Comparison of ENCODE assay signal across 15 cellular contexts in genomic region chr9:137080260-137081122, GRCh38. TPM values are rescaled to one million over a fixed set of nuclear protein-coding genes. Genes with fewer than 3 reads are reported as not detected.
DNase-seq lines count a peak whose midpoint lies in the region; ATAC-seq and TF ChIP-seq lines count a peak whose summit lies in the region.
"Had no signal": no experiment of that assay in that cellular context is flagged by ENCODE, and none has a peak within 500 bp of the region (broad histone marks: within the 10 kb centered on the region; RNA-seq: fewer than 3 reads in every experiment).

No MANE protein-coding gene starts in this region.

- H3K4ac ChIP-seq in IMR-90 (ENCODE audit: low read depth, low read length), result no peak overlapping the region

- H3K14ac ChIP-seq in IMR-90 (replicated peaks; ENCODE audit: low read depth, low read length), result no peak overlapping the region

- no peak overlapping the region for H3K4me2 ChIP-seq in IMR-90 (ENCODE audit: low read depth, low read length)

- H3K4me3 ChIP-seq in IMR-90 (ENCODE audit: insufficient read depth, low read depth, low read length), result no peak overlapping the region
- H3K4me3 ChIP-seq: MG63 had no signal

- TF ChIP-seq POLR2A in IMR-90 (IDR thresholded peaks at IDR 0.05; ENCODE audit: low read depth, low read length), result no peak

- no TSS peak for BruUV-seq in IMR-90 (replicated peaks; lab: Mats Ljungman, UMichigan)

- H4K5ac ChIP-seq in IMR-90 (ENCODE audit: low read depth, low read length), result no peak overlapping the region

- peak overlapping the region; percentile 30 for H3K4me3 Mint-ChIP-seq in activated CD4-positive, alpha-beta T cell treated with anti-CD3 and anti-CD28 coated beads, Interleukin-2, amount 10 ng/mL, durations not matched to agents 7 days and 5 days
- H3K4me3 Mint-ChIP-seq in brain (peak overlapping the region in 3 of 5 experiments; percentile 40 to 60 (median 41)), neural crest cell (peak overlapping the region; percentile 42)

- peaks cover 12% of the 10 kb centered on the region for H3K4me1 ChIP-seq in IMR-90 (ENCODE audit: control insufficient read depth, insufficient read depth, low read length)

- in situ Hi-C loops in IMR-90 (cut with MboI; ENCODE audit: low sequenced_read_pairs), result no loop called here

- H2BK5ac ChIP-seq in IMR-90 (ENCODE audit: low read depth, low read length, poor library complexity, severe bottlenecking), result no peak overlapping the region

- H3K4me1 Mint-ChIP-seq in activated CD4-positive, alpha-beta T cell treated with anti-CD3 and anti-CD28 coated beads, Interleukin-2, amount 10 ng/mL, durations not matched to agents 7 days and 5 days, result peaks cover 16% of the 10 kb centered on the region
- peaks cover 11% of the 10 kb centered on the region for H3K4me1 Mint-ChIP-seq in brain
- H3K4me1 Mint-ChIP-seq in neural crest cell, result peaks cover under 1% of the 10 kb centered on the region

- no peaks in the 10 kb centered on the region for H3K27me3 Mint-ChIP-seq in activated CD4-positive, alpha-beta T cell treated with anti-CD3 and anti-CD28 coated beads, Interleukin-2, amount 10 ng/mL, durations not matched to agents 7 days and 5 days
- H3K27me3 Mint-ChIP-seq in brain (peaks cover 82% of the 10 kb centered on the region), neural crest cell (ENCODE audit: low read depth) (peaks cover 69% of the 10 kb centered on the region)

- no peak overlapping the region for H2AK5ac ChIP-seq in IMR-90 (ENCODE audit: low read depth, low read length)

- peaks cover 10 to 47% of the 10 kb centered on the region in 2 experiments for H3K79me1 ChIP-seq in IMR-90 (ENCODE audit: low read depth in 1 of 2, low read length in 2 of 2)

- no peak overlapping the region for H4K8ac ChIP-seq in IMR-90 (ENCODE audit: low read depth in 2 of 2, low read length in 2 of 2)

- no peaks in the 10 kb centered on the region for H3K9me3 Mint-ChIP-seq in activated CD4-positive, alpha-beta T cell treated with anti-CD3 and anti-CD28 coated beads, Interleukin-2, amount 10 ng/mL, durations not matched to agents 7 days and 5 days
- peaks cover 0 to 2% (median 0%) of the 10 kb centered on the region in 5 experiments for H3K9me3 Mint-ChIP-seq in brain
- H3K9me3 Mint-ChIP-seq in neural crest cell, result no peaks in the 10 kb centered on the region

- H2BK20ac ChIP-seq in IMR-90 (ENCODE audit: low read depth, low read length), result no peak overlapping the region

- dilution Hi-C loops in IMR-90 (cut with HindIII; ENCODE audit: low sequenced_read_pairs, unreplicated experiment), result no loop called here

- no peak for DNase-seq in activated CD4-positive, alpha-beta T cell treated with anti-CD3 and anti-CD28 coated beads, Interleukin-2, amount 10 ng/mL, durations not matched to agents 7 days and 5 days
- DNase-seq in activated CD4-positive, alpha-beta T cell treated with anti-CD3 and anti-CD28 coated beads for 48 hours, result no peak
- DNase-seq in IMR-90, result no peak
- no peak for DNase-seq in neural crest cell (ENCODE audit: low read depth, low spot score)
- no peak for DNase-seq in stimulated activated naive CD4-positive, alpha-beta T cell (lab: John Stamatoyannopoulos, UW)
- DNase-seq: C1 segment of cervical spinal cord, GOT3, MG63, NCI-H1092, NCI-H1694, NCI-H510A treated with DMSO at 0.1 percent for 48 hours had no signal

- TF ChIP-seq CTCF in IMR-90 (conservative IDR thresholded peaks at IDR 0.05; ENCODE audit: low read depth, low read length) (no peak), brain (conservative IDR thresholded peaks at IDR 0.05) (no peak), neural crest cell (conservative IDR thresholded peaks at IDR 0.05) (no peak)

- no peak overlapping the region for H3K18ac ChIP-seq in IMR-90 (ENCODE audit: low read depth, low read length)

- peaks cover 10% of the 10 kb centered on the region for H4K20me1 ChIP-seq in IMR-90 (ENCODE audit: insufficient read depth, low read length)

- no peak overlapping the region for H3K56ac ChIP-seq in IMR-90 (ENCODE audit: extremely low read depth, insufficient read depth, low read length)

- intact Hi-C loops in IMR-90 (cut with micrococcal nuclease), result no loop called here

- H3K27ac ChIP-seq in IMR-90 (ENCODE audit: insufficient read depth, low read length), result no peak overlapping the region

- WGBS in IMR-90 (ENCODE audit: extremely low coverage in 2 of 2, insufficient read length in 1 of 2), 2 experiments, result 91% methylated on average over 9 of the region's 24 CpGs; no CpG with 5 or more reads in 1 of the 2 experiments

- no peak for TF ChIP-seq RAD21 in IMR-90 (IDR thresholded peaks at IDR 0.05; ENCODE audit: low read length)

- H2AK9ac ChIP-seq in IMR-90 (replicated peaks; ENCODE audit: low read depth, low read length, poor library complexity), result peak overlapping the region; percentile 55

- H3K9me3 ChIP-seq in IMR-90 (ENCODE audit: control insufficient read depth, insufficient read depth, low read length), result no peaks in the 10 kb centered on the region
- H3K9me3 ChIP-seq: MG63 had no signal

- H3K27me3 ChIP-seq in IMR-90 (ENCODE audit: control insufficient read depth, insufficient read depth, low read length), result no peaks in the 10 kb centered on the region
- H3K27me3 ChIP-seq: MG63 had no signal

- no peak overlapping the region for H2BK15ac ChIP-seq in IMR-90 (ENCODE audit: low read depth, low read length)

- H2AFZ ChIP-seq in IMR-90 (replicated peaks; ENCODE audit: low read length, poor library complexity), result no peak overlapping the region

- H3K36me3 ChIP-seq in IMR-90 (ENCODE audit: control insufficient read depth, insufficient read depth, low read length), result peaks cover 24% of the 10 kb centered on the region; the same call in 1 of the 2 replicates

- H3K27ac Mint-ChIP-seq in activated CD4-positive, alpha-beta T cell treated with anti-CD3 and anti-CD28 coated beads, Interleukin-2, amount 10 ng/mL, durations not matched to agents 7 days and 5 days, result no peak overlapping the region
- H3K27ac Mint-ChIP-seq in brain, result no peak overlapping the region
- H3K27ac Mint-ChIP-seq in neural crest cell (ENCODE audit: unreplicated experiment), result no peak overlapping the region

- no peak overlapping the region for H2BK120ac ChIP-seq in IMR-90 (ENCODE audit: low read depth, low read length)

- peaks cover 6% of the 10 kb centered on the region for H3K9me1 ChIP-seq in IMR-90 (ENCODE audit: insufficient read depth, low read length)

- CTCF ChIA-PET in activated CD4-positive, alpha-beta T cell treated with anti-CD3 and anti-CD28 coated beads, Interleukin-2, amount 10 ng/mL, durations not matched to agents 7 days and 5 days (lab: Charles Lee), result interaction anchor here (0.8 to 2.5 kb wide), 3 partner anchors 11 to 27 kb away, joined by 3 to 9 read pairs (median 5); partner anchors contain the start of gene SAPCD2
- CTCF ChIA-PET in IMR-90 (lab: Yijun Ruan, JAX), result no interaction called here

- H3K9ac ChIP-seq in IMR-90 (ENCODE audit: low read depth, low read length), result no peak overlapping the region

- POLR2A ChIA-PET in activated CD4-positive, alpha-beta T cell treated with anti-CD3 and anti-CD28 coated beads, Interleukin-2, amount 10 ng/mL, durations not matched to agents 7 days and 5 days (lab: Charles Lee), result no interaction called here
- POLR2A ChIA-PET in IMR-90 (lab: Charles Lee; ENCODE audit: unreplicated experiment), result no interaction called here

- H3K23ac ChIP-seq in IMR-90 (ENCODE audit: low read depth, low read length), result no peak overlapping the region

- no peak overlapping the region for H4K91ac ChIP-seq in IMR-90 (ENCODE audit: insufficient read depth, low read depth, low read length)

- peaks cover 14% of the 10 kb centered on the region for H3K36me3 Mint-ChIP-seq in activated CD4-positive, alpha-beta T cell treated with anti-CD3 and anti-CD28 coated beads, Interleukin-2, amount 10 ng/mL, durations not matched to agents 7 days and 5 days (ENCODE audit: low read depth)
- H3K36me3 Mint-ChIP-seq in brain (peaks cover 6% of the 10 kb centered on the region), neural crest cell (ENCODE audit: low read depth) (no peaks in the 10 kb centered on the region)

- ATAC-seq in IMR-90 (ENCODE audit: low read depth) (no peak), HG03196 (IDR thresholded peaks at IDR 0.05; ENCODE audit: unreplicated experiment) (no peak), HG02870 (IDR thresholded peaks at IDR 0.05; ENCODE audit: unreplicated experiment) (no peak)

RNA-seq across cellular contexts. Expression of gene UAP1L1, which starts 3.2 kb away (rescaled TPM):
- 10 to 100 TPM; 19.1 to 21.9 TPM for total RNA-seq in activated CD4-positive, alpha-beta T cell treated with anti-CD3 and anti-CD28 coated beads, Interleukin-2, amount 10 ng/mL, durations not matched to agents 7 days and 5 days
- 2.3 and 2.5 TPM in 2 replicates for total RNA-seq in IMR-90 (2012; rRNA removed)
- polyA plus RNA-seq in IMR-90 (2012; rRNA removed), result 8.7 and 9.8 TPM in 2 replicates
- polyA plus RNA-seq in IMR-90 (2012; cell fraction: cytosol; rRNA removed), result 4.2 and 5.1 TPM in 2 replicates
- 45.6 and 69.6 TPM in 2 replicates for polyA plus RNA-seq in IMR-90 (2012; cell fraction: nucleus; rRNA removed; ENCODE audit: low replicate concordance)
- polyA plus RNA-seq in brain (ENCODE audit: insufficient read depth, low read depth, low replicate concordance), result 24.1 TPM
- total RNA-seq in neural crest cell, result 2.6 and 2.9 TPM in 2 replicates

RNA-seq across cellular contexts. Expression of gene MAN1B1, which starts 6.3 kb away (rescaled TPM):
- total RNA-seq in activated CD4-positive, alpha-beta T cell treated with anti-CD3 and anti-CD28 coated beads, Interleukin-2, amount 10 ng/mL, durations not matched to agents 7 days and 5 days, result 10 to 100 TPM; 43.0 to 55.0 TPM
- total RNA-seq in IMR-90 (2012; rRNA removed), result 25.0 and 28.7 TPM in 2 replicates
- polyA plus RNA-seq in IMR-90 (2012; rRNA removed), result 49.8 and 55.1 TPM in 2 replicates
- polyA plus RNA-seq in IMR-90 (2012; cell fraction: cytosol; rRNA removed), result 54.5 and 68.5 TPM in 2 replicates
- polyA plus RNA-seq in IMR-90 (2012; cell fraction: nucleus; rRNA removed; ENCODE audit: low replicate concordance), result 89.2 and 183 TPM in 2 replicates
- 65.1 TPM for polyA plus RNA-seq in brain (ENCODE audit: insufficient read depth, low read depth, low replicate concordance)
- total RNA-seq in neural crest cell, result 50.4 and 54.0 TPM in 2 replicates

RNA-seq across cellular contexts. Expression of gene SAPCD2, which starts 10.1 kb away (rescaled TPM):
- total RNA-seq in activated CD4-positive, alpha-beta T cell treated with anti-CD3 and anti-CD28 coated beads, Interleukin-2, amount 10 ng/mL, durations not matched to agents 7 days and 5 days, result 10 to 100 TPM; 33.8 to 40.6 TPM
- 3.3 and 3.4 TPM in 2 replicates for total RNA-seq in IMR-90 (2012; rRNA removed)
- polyA plus RNA-seq in IMR-90 (2012; rRNA removed), result 4.9 and 6.4 TPM in 2 replicates
- 3.1 and 4.5 TPM in 2 replicates for polyA plus RNA-seq in IMR-90 (2012; cell fraction: cytosol; rRNA removed)
- polyA plus RNA-seq in IMR-90 (2012; cell fraction: nucleus; rRNA removed; ENCODE audit: low replicate concordance), result 3.0 and 9.5 TPM in 2 replicates
- 65.8 TPM for polyA plus RNA-seq in brain (ENCODE audit: insufficient read depth, low read depth, low replicate concordance)
- total RNA-seq in neural crest cell, result 29.8 and 31.1 TPM in 2 replicates

RNA-seq across cellular contexts. Expression of gene ENTPD2, which starts 26.6 kb away (rescaled TPM):
- not detected for total RNA-seq in activated CD4-positive, alpha-beta T cell treated with anti-CD3 and anti-CD28 coated beads, Interleukin-2, amount 10 ng/mL, durations not matched to agents 7 days and 5 days
- total RNA-seq in IMR-90 (2012; rRNA removed) (not detected in 2 replicates), neural crest cell (not detected in 2 replicates)
- polyA plus RNA-seq in IMR-90 (2012; rRNA removed) (not detected in 2 replicates), brain (ENCODE audit: insufficient read depth, low read depth, low replicate concordance) (66.8 TPM)
- not detected in 2 replicates for polyA plus RNA-seq in IMR-90 (2012; cell fraction: cytosol; rRNA removed)
- polyA plus RNA-seq in IMR-90 (2012; cell fraction: nucleus; rRNA removed; ENCODE audit: low replicate concordance), result 0.09 TPM in 1 of 2 replicates, not detected in the other
- total RNA-seq: A172 had no signal

RNA-seq across cellular contexts. Expression of gene DPP7, which starts 34.0 kb away (rescaled TPM):
- total RNA-seq in activated CD4-positive, alpha-beta T cell treated with anti-CD3 and anti-CD28 coated beads, Interleukin-2, amount 10 ng/mL, durations not matched to agents 7 days and 5 days, result 100 to 1,000 TPM; 206 to 259 TPM
- total RNA-seq in IMR-90 (2012; rRNA removed), result 14.2 and 14.9 TPM in 2 replicates
- polyA plus RNA-seq in IMR-90 (2012; rRNA removed), result 76.4 and 88.2 TPM in 2 replicates
- 66.6 and 114 TPM in 2 replicates for polyA plus RNA-seq in IMR-90 (2012; cell fraction: cytosol; rRNA removed)
- 336 and 1,029 TPM in 2 replicates for polyA plus RNA-seq in IMR-90 (2012; cell fraction: nucleus; rRNA removed; ENCODE audit: low replicate concordance)
- polyA plus RNA-seq in brain (ENCODE audit: insufficient read depth, low read depth, low replicate concordance), result 107 TPM
- 37.9 and 46.5 TPM in 2 replicates for total RNA-seq in neural crest cell
